8 cellular contexts compared by ENCODE assay signal in genomic region chr3:150183619-150184425, GRCh38.
A peak's percentile ranks its signal among the peaks of the same experiment; 100 is the strongest.
DNase-seq lines count a peak whose midpoint lies in the region; ATAC-seq and TF ChIP-seq lines count a peak whose summit lies in the region.

No MANE protein-coding gene starts in this region.

- H3K9me3 ChIP-seq in endodermal cell (ENCODE audit: control insufficient read depth, low read length), result peaks cover 26% of the 10 kb centered on the region
- no peaks in the 10 kb centered on the region for H3K9me3 ChIP-seq in lung (ENCODE audit: control insufficient read depth in 2 of 2, insufficient read depth in 1 of 2, low read length in 1 of 2)

- H3K9me3 Mint-ChIP-seq in activated CD4-positive, alpha-beta memory T cell treated with anti-CD3 and anti-CD28 coated beads, Interleukin-2, amount 10 ng/mL, durations not matched to agents 7 days and 5 days, result no peaks in the 10 kb centered on the region
- H3K9me3 Mint-ChIP-seq in endodermal cell, result peaks cover 17% of the 10 kb centered on the region

- H3K4me1 ChIP-seq in endodermal cell (ENCODE audit: control insufficient read depth, insufficient read depth, low read length), result no peaks in the 10 kb centered on the region
- no peaks in the 10 kb centered on the region for H3K4me1 ChIP-seq in lung (ENCODE audit: control insufficient read depth in 2 of 2, insufficient read depth in 2 of 2, low read length in 2 of 2)

- POLR2A ChIA-PET in activated CD4-positive, alpha-beta memory T cell treated with anti-CD3 and anti-CD28 coated beads, Interleukin-2, amount 10 ng/mL, durations not matched to agents 7 days and 5 days (lab: Charles Lee), result no interaction called here

- no peak overlapping the region for H3K27ac Mint-ChIP-seq in activated CD4-positive, alpha-beta memory T cell treated with anti-CD3 and anti-CD28 coated beads, Interleukin-2, amount 10 ng/mL, durations not matched to agents 7 days and 5 days
- no peak overlapping the region for H3K27ac Mint-ChIP-seq in endodermal cell

- no peaks in the 10 kb centered on the region for H3K27me3 ChIP-seq in endodermal cell (ENCODE audit: control insufficient read depth, insufficient read depth, low read length, poor library complexity, severe bottlenecking)
- H3K27me3 ChIP-seq in lung (ENCODE audit: control insufficient read depth, insufficient read depth), result no peaks in the 10 kb centered on the region

- H3K4me3 ChIP-seq in endodermal cell (ENCODE audit: low read length), result peak overlapping the region; percentile 65
- H3K4me3 ChIP-seq in lung, result no peak overlapping the region

- no peaks in the 10 kb centered on the region for H3K36me3 Mint-ChIP-seq in activated CD4-positive, alpha-beta memory T cell treated with anti-CD3 and anti-CD28 coated beads, Interleukin-2, amount 10 ng/mL, durations not matched to agents 7 days and 5 days (ENCODE audit: low read depth)
- peaks cover 7% of the 10 kb centered on the region for H3K36me3 Mint-ChIP-seq in endodermal cell (ENCODE audit: low read depth)

- H3K27ac ChIP-seq in endodermal cell (ENCODE audit: low read depth, low read length) (no peak overlapping the region), lung (ENCODE audit: low read depth in 1 of 2, low read length in 1 of 2) (no peak overlapping the region)

- DNase-seq in AML-193 (lab: John Stamatoyannopoulos, UW) (peak; percentile 83), NCI-H510A (lab: John Stamatoyannopoulos, UW) (peak; percentile 59), endodermal cell (peak; percentile 89), lung (ENCODE audit: low spot score) (peak; percentile 61)
- peak; percentile 47 for DNase-seq in activated CD4-positive, alpha-beta memory T cell treated with anti-CD3 and anti-CD28 coated beads, Interleukin-2, amount 10 ng/mL, durations not matched to agents 7 days and 5 days
- peak in 2 of 3 experiments; percentile 11 to 15 for DNase-seq in stimulated activated CD4-positive, alpha-beta T cell treated with anti-CD3 and anti-CD28 coated beads, TNF-alpha, amount 100 ng/mL, for 4 hours (ENCODE audit: low read depth in 3 of 3)

- WGBS in endodermal cell (ENCODE audit: insufficient coverage in 1 of 2, insufficient read length in 1 of 2), 2 experiments, result 7 to 15% methylated on average over 10 to 22 of the region's 22 CpGs
- WGBS in lung, 2 donors, result 6 to 9% methylated on average over 22 of the region's 22 CpGs

- no peak overlapping the region for H3K4me3 Mint-ChIP-seq in activated CD4-positive, alpha-beta memory T cell treated with anti-CD3 and anti-CD28 coated beads, Interleukin-2, amount 10 ng/mL, durations not matched to agents 7 days and 5 days
- no peak overlapping the region for H3K4me3 Mint-ChIP-seq in endodermal cell

- CTCF ChIA-PET in activated CD4-positive, alpha-beta memory T cell treated with anti-CD3 and anti-CD28 coated beads, Interleukin-2, amount 10 ng/mL, durations not matched to agents 7 days and 5 days (lab: Charles Lee), result interaction anchor here (0.6 to 2.0 kb wide), 17 partner anchors 9 to 427 kb away, joined by 3 to 24 read pairs (median 4); no protein-coding TSS in a partner anchor

- ATAC-seq in GM19023 (IDR thresholded peaks at IDR 0.05; ENCODE audit: unreplicated experiment) (peak; percentile 88), HG03432 (IDR thresholded peaks at IDR 0.05; ENCODE audit: unreplicated experiment) (peak; percentile 96), lung (ENCODE audit: insufficient read depth, low FRiP score) (peak; percentile 82)

- no peak overlapping the region for H3K9ac ChIP-seq in endodermal cell (ENCODE audit: extremely low read depth, low read length, poor library complexity, severe bottlenecking)

- no peaks in the 10 kb centered on the region for H3K36me3 ChIP-seq in endodermal cell (ENCODE audit: control insufficient read depth, insufficient read depth, low read length)
- no peaks in the 10 kb centered on the region for H3K36me3 ChIP-seq in lung (ENCODE audit: control insufficient read depth in 2 of 2, insufficient read depth in 2 of 2, low read length in 2 of 2)

- peak; percentile 83 for TF ChIP-seq CTCF in endodermal cell (conservative IDR thresholded peaks at IDR 0.05)
- peak; percentile 30 for TF ChIP-seq CTCF in lung (IDR thresholded peaks at IDR 0.05; ENCODE audit: control extremely low read depth, extremely low read depth)

- H3K4me1 Mint-ChIP-seq in activated CD4-positive, alpha-beta memory T cell treated with anti-CD3 and anti-CD28 coated beads, Interleukin-2, amount 10 ng/mL, durations not matched to agents 7 days and 5 days, result no peaks in the 10 kb centered on the region
- H3K4me1 Mint-ChIP-seq in endodermal cell, result peaks cover 14% of the 10 kb centered on the region

- H3K27me3 Mint-ChIP-seq in activated CD4-positive, alpha-beta memory T cell treated with anti-CD3 and anti-CD28 coated beads, Interleukin-2, amount 10 ng/mL, durations not matched to agents 7 days and 5 days, result peaks cover 18% of the 10 kb centered on the region
- H3K27me3 Mint-ChIP-seq in endodermal cell (ENCODE audit: insufficient read depth), result peaks cover 2% of the 10 kb centered on the region

Comparison
In these comparisons a context has a peak if more than half of its experiments do, and no peak if none do; other contexts are left out.
1. DNase-seq: peak in every context shown above with its lines; median percentile 89 in endodermal cell; 83 in AML-193; 61 in lung; 59 in NCI-H510A; 47 in activated CD4-positive, alpha-beta memory T cell treated with anti-CD3 and anti-CD28 coated beads, Interleukin-2, amount 10 ng/mL, durations not matched to agents 7 days and 5 days; 13 in stimulated activated CD4-positive, alpha-beta T cell treated with anti-CD3 and anti-CD28 coated beads, TNF-alpha, amount 100 ng/mL, for 4 hours.